In genomic region chr3:192840143-192840836, GRCh38 we compare ENCODE assay signal across 23 cellular contexts.
DNase-seq lines count a peak whose midpoint lies in the region; ATAC-seq, FAIRE-seq and TF ChIP-seq lines count a peak whose summit lies in the region.
"Had no signal": no experiment of that assay in that cellular context is flagged by ENCODE, and none has a peak within 500 bp of the region (broad histone marks: within the 10 kb centered on the region; RNA-seq: fewer than 3 reads in every experiment).

No MANE protein-coding gene starts in this region.

- H3K36me3 Mint-ChIP-seq in activated CD8-positive, alpha-beta memory T cell treated with anti-CD3 and anti-CD28 coated beads, Interleukin-2, amount 10 ng/mL, durations not matched to agents 7 days and 5 days, result no peaks in the 10 kb centered on the region
- H3K36me3 Mint-ChIP-seq: CD8-positive, alpha-beta T cell had no signal

- peaks cover 8% of the 10 kb centered on the region for H3K4me1 Mint-ChIP-seq in activated CD8-positive, alpha-beta memory T cell treated with anti-CD3 and anti-CD28 coated beads, Interleukin-2, amount 10 ng/mL, durations not matched to agents 7 days and 5 days

- DNase-seq in GM12891 (ENCODE audit: insufficient read length, low spot score), result no peak
- DNase-seq in hepatocyte (ENCODE audit: low spot score), result no peak
- no peak for DNase-seq in right atrium auricular region (ENCODE audit: low spot score)
- no peak for DNase-seq in activated CD8-positive, alpha-beta memory T cell treated with anti-CD3 and anti-CD28 coated beads, Interleukin-2, amount 10 ng/mL, durations not matched to agents 7 days and 5 days
- DNase-seq: CD8-positive, alpha-beta T cell; DMS53; EL; HFFc6; MV-4-11; NCI-H1694 treated with DMSO at 0.1 percent for 48 hours; NCI-H2107; NCI-H510A; OCI-M1; SHP77 had no signal

- H3K4me3 ChIP-seq in hepatocyte, result no peak overlapping the region
- H3K4me3 ChIP-seq in right atrium auricular region, result no peak overlapping the region
- H3K4me3 ChIP-seq: A549, BLaER1, SK-N-MC had no signal

- H2AFZ ChIP-seq in hepatocyte, result no peak overlapping the region

- no peak for FAIRE-seq in GM12891 (lab: Jason Lieb, UNC)
- FAIRE-seq: A549, GM19239 had no signal

- H3K9me3 Mint-ChIP-seq in activated CD8-positive, alpha-beta memory T cell treated with anti-CD3 and anti-CD28 coated beads, Interleukin-2, amount 10 ng/mL, durations not matched to agents 7 days and 5 days (ENCODE audit: low read depth), result no peaks in the 10 kb centered on the region
- H3K9me3 Mint-ChIP-seq: CD8-positive, alpha-beta T cell; HFFc6 had no signal

- CTCF ChIA-PET in activated CD8-positive, alpha-beta memory T cell treated with anti-CD3 and anti-CD28 coated beads, Interleukin-2, amount 10 ng/mL, durations not matched to agents 7 days and 5 days (lab: Charles Lee), result interaction anchor here (0.6 to 1.2 kb wide), 2 partner anchors 11 to 684 kb away, joined by 3 read pairs; no protein-coding TSS in a partner anchor

- H3K4me3 Mint-ChIP-seq in activated CD8-positive, alpha-beta memory T cell treated with anti-CD3 and anti-CD28 coated beads, Interleukin-2, amount 10 ng/mL, durations not matched to agents 7 days and 5 days, result no peak overlapping the region
- H3K4me3 Mint-ChIP-seq: CD8-positive, alpha-beta T cell; HFFc6 had no signal

- H3K4me2 ChIP-seq in hepatocyte, result no peak overlapping the region
- H3K4me2 ChIP-seq: A549, BLaER1, KMS-11 had no signal

- H3K27me3 ChIP-seq in hepatocyte (no peaks in the 10 kb centered on the region), right atrium auricular region (no peaks in the 10 kb centered on the region)
- H3K27me3 ChIP-seq: BLaER1 had no signal

- no peak for TF ChIP-seq POLR2A in GM12891 (IDR thresholded peaks at IDR 0.05; ENCODE audit: low read depth, low read length)

- H3K9me3 ChIP-seq in hepatocyte (ENCODE audit: low read depth), result no peaks in the 10 kb centered on the region
- no peaks in the 10 kb centered on the region for H3K9me3 ChIP-seq in right atrium auricular region
- H3K9me3 ChIP-seq: A549, BLaER1 had no signal

- no peaks in the 10 kb centered on the region for H4K20me1 ChIP-seq in hepatocyte (ENCODE audit: insufficient read depth, poor library complexity, severe bottlenecking)
- H4K20me1 ChIP-seq: BLaER1 had no signal

- H3K27ac Mint-ChIP-seq in activated CD8-positive, alpha-beta memory T cell treated with anti-CD3 and anti-CD28 coated beads, Interleukin-2, amount 10 ng/mL, durations not matched to agents 7 days and 5 days, result no peak overlapping the region
- H3K27ac Mint-ChIP-seq: CD8-positive, alpha-beta T cell; HFFc6 had no signal

- H3K36me3 ChIP-seq in hepatocyte (replicated peaks; ENCODE audit: insufficient read depth, low read depth) (no peaks in the 10 kb centered on the region), right atrium auricular region (no peaks in the 10 kb centered on the region)
- H3K36me3 ChIP-seq: BLaER1 had no signal

- peak overlapping the region; percentile 72 for H3K27ac ChIP-seq in hepatocyte
- H3K27ac ChIP-seq in right atrium auricular region, result no peak overlapping the region
- H3K27ac ChIP-seq: A549, BLaER1, HL-60, KMS-11, SK-N-MC had no signal

- peaks cover 85% of the 10 kb centered on the region for H3K79me2 ChIP-seq in hepatocyte

- peaks cover 10% of the 10 kb centered on the region for H3K27me3 Mint-ChIP-seq in activated CD8-positive, alpha-beta memory T cell treated with anti-CD3 and anti-CD28 coated beads, Interleukin-2, amount 10 ng/mL, durations not matched to agents 7 days and 5 days

- 92% methylated on average over 10 of the region's 10 CpGs for WGBS in hepatocyte (ENCODE audit: low lambda C conversion rate, missing lambda C conversion rate)

- peaks cover 14% of the 10 kb centered on the region for H3K4me1 ChIP-seq in hepatocyte (ENCODE audit: insufficient read depth)
- H3K4me1 ChIP-seq in right atrium auricular region, result peaks cover 0 to 25% of the 10 kb centered on the region in 2 donors
- H3K4me1 ChIP-seq: BLaER1 had no signal

- ATAC-seq in GM19351 (IDR thresholded peaks at IDR 0.05; ENCODE audit: unreplicated experiment) (peak; percentile 37), HG02870 (IDR thresholded peaks at IDR 0.05; ENCODE audit: unreplicated experiment) (peak; percentile 50), HG03439 (IDR thresholded peaks at IDR 0.05; ENCODE audit: unreplicated experiment) (no peak)
- no peak for ATAC-seq in activated CD8-positive, alpha-beta memory T cell treated with anti-CD3 and anti-CD28 coated beads, Interleukin-2, amount 10 ng/mL, durations not matched to agents 7 days and 5 days
- ATAC-seq: A549; CD8-positive, alpha-beta T cell had no signal

- H3K9me2 ChIP-seq in hepatocyte (replicated peaks; ENCODE audit: insufficient read depth), result no peaks in the 10 kb centered on the region

- no peak for TF ChIP-seq CTCF in hepatocyte (IDR thresholded peaks at IDR 0.05; ENCODE audit: poor library complexity)
- no peak for TF ChIP-seq CTCF in right atrium auricular region (IDR thresholded peaks at IDR 0.05)

TF ChIP-seq in GM12891, 5 proteins besides CTCF, POLR2A, EP300 and RAD21:
- TF ChIP-seq TAF1 (IDR thresholded peaks at IDR 0.05; ENCODE audit: low read depth, low read length) (no peak), SPI1 (IDR thresholded peaks at IDR 0.05; ENCODE audit: low read depth, low read length) (peak; percentile 55), POU2F2 (IDR thresholded peaks at IDR 0.05; ENCODE audit: low read depth, low read length) (no peak), PAX5 (IDR thresholded peaks at IDR 0.05; ENCODE audit: insufficient read depth, low read length, severe bottlenecking) (peak; percentile 69), POLR2AphosphoS5 (IDR thresholded peaks at IDR 0.05; ENCODE audit: low read depth, low read length) (no peak)

Comparison
In these comparisons a context has a peak if more than half of its experiments do, and no peak if none do; other contexts are left out.
1. ATAC-seq: peak in GM19351 (single experiment) and HG02870 (single experiment); none in HG03439 (single experiment) and activated CD8-positive, alpha-beta memory T cell treated with anti-CD3 and anti-CD28 coated beads, Interleukin-2, amount 10 ng/mL, durations not matched to agents 7 days and 5 days (single experiment).